In the genomic region with DNA sequence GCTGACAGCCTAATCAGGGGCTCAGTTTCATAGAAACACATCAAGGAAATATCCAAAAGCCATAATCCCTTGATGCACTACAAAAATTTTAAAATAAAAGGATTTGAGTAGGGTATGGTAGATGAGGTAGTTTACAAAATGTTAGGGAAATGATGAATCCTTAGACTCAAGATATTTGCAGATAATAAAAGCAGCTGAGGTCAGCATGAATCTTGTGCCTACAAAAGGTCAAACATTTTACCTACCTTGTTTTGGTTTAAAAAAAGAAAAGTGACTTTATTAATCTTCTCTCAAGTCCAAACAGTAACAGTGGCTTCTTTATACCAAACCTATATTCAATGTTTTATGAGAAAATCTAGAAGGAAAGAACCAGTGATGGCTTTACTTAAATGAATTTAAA, we compare ENCODE assay signal across 6 cellular contexts.
"Had no signal": no experiment of that assay in that cellular context is flagged by ENCODE, and none has a peak within 500 bp of the region (broad histone marks: within the 10 kb centered on the region; RNA-seq: fewer than 3 reads in every experiment).

No MANE protein-coding gene starts in this region.

- H3K4me3 ChIP-seq: GM23338, K562 had no signal

- DNase-seq: H9, HCEC 1CT, KG1 had no signal

- FAIRE-seq: HTR-8/SVneo, K562 had no signal

- H3K4me2 ChIP-seq: GM23338 had no signal

- ATAC-seq: K562 had no signal

- H2AFZ ChIP-seq: GM23338 had no signal
